In the genomic region with DNA sequence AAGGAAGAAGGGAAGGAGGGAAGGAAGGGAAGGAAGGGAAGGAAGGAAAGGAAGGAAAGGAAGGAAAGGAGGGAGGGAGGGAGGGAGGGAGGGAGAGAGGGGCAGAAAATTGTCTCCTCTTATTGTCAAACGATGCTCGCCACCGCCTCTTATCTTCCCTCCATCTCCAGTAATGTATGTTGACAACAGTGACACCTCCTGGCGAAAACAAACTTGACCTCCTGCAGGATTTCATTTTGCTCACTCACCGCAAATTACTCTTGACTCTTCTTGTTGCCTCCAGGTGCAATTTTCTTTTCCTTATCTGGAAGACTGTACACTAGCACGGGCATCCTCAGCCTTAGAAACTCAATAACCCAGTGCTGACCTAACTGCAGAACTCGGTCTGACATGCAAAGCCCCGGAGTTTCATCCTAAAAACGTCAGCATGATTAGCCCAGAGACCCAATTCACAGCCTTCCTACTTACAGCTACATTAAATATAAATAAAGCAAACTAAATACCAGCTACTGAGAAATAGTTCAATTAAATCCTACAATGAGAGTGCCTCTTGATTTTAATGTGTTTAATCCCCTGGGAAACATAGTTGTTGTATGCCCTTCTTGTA, we compare ENCODE assay signal across 8 cellular contexts.
A peak's percentile ranks its signal among the peaks of the same experiment; 100 is the strongest.
DNase-seq lines count a peak whose midpoint lies in the region; ATAC-seq and TF ChIP-seq lines count a peak whose summit lies in the region.

No MANE protein-coding gene starts in this region.

- no TSS peak for BruUV-seq in PC-3 (replicated peaks; lab: Mats Ljungman, UMichigan)

- no peaks in the 10 kb centered on the region for H4K20me1 ChIP-seq in PC-3 (ENCODE audit: low read length)

- H3K27me3 ChIP-seq in PC-3 (ENCODE audit: low read length) = no peaks in the 10 kb centered on the region

- intact Hi-C loops in PC-3 (cut with micrococcal nuclease) = loop anchor here (1.0 to 10.0 kb wide), 3 partner anchors 392 to 1424 kb away; no protein-coding TSS in a partner anchor

- H3K4me3 Mint-ChIP-seq in osteocyte (ENCODE audit: unreplicated experiment) = no peak overlapping the region

- H3K36me3 Mint-ChIP-seq in osteocyte (ENCODE audit: unreplicated experiment) = no peaks in the 10 kb centered on the region

- POLR2A ChIA-PET in PC-3 (lab: Charles Lee; ENCODE audit: unreplicated experiment) = no interaction called here

- no peaks in the 10 kb centered on the region for H3K9me3 ChIP-seq in PC-3 (ENCODE audit: low read length)

- H3K27me3 Mint-ChIP-seq in osteocyte (ENCODE audit: unreplicated experiment) = peaks cover 2% of the 10 kb centered on the region

- DNase-seq in EL (peak; percentile 17), GM20000 (ENCODE audit: low spot score) (peak; percentile 32), PC-3 (peak; percentile 77), epithelial cell of esophagus (ENCODE audit: low read depth) (peak; percentile 58), osteocyte (ENCODE audit: extremely low spot score, unreplicated experiment) (no peak), occipital lobe (lab: John Stamatoyannopoulos, UW) (no peak), dedifferentiated amniotic fluid mesenchymal stem cell (ENCODE audit: extremely low spot score) (no peak)
- DNase-seq in Jurkat, Clone E6-1 (ENCODE audit: low read depth, low spot score) = peak; percentile 61

- H3K4me2 ChIP-seq in PC-3 (ENCODE audit: low read length) = no peak overlapping the region

- H3K9me2 ChIP-seq in PC-3 (replicated peaks; ENCODE audit: low read length) = no peaks in the 10 kb centered on the region

- H3K79me2 ChIP-seq in PC-3 (ENCODE audit: low read length) = no peaks in the 10 kb centered on the region

- TF ChIP-seq CTCF in GM20000 (IDR thresholded peaks at IDR 0.05; ENCODE audit: extremely low read depth, missing control alignments) (peak; percentile 35), PC-3 (conservative IDR thresholded peaks at IDR 0.05; ENCODE audit: low read depth, low read length) (peak; percentile 60), epithelial cell of esophagus (IDR thresholded peaks at IDR 0.05; ENCODE audit: insufficient read depth, low read depth, low read length, missing control alignments) (peak; percentile 64), osteocyte (IDR thresholded peaks at IDR 0.05) (peak; percentile 49)

- peak overlapping the region; percentile 38; the same call in 1 of the 2 replicates for H2AFZ ChIP-seq in PC-3 (ENCODE audit: low read length)

- no peaks in the 10 kb centered on the region for H3K9me3 Mint-ChIP-seq in osteocyte (ENCODE audit: unreplicated experiment)

- ATAC-seq in PC-3 = 0 out of 2 replicates have a peak, but pooled peaks have one; percentile 49

- no peak overlapping the region for H3K27ac Mint-ChIP-seq in osteocyte (ENCODE audit: unreplicated experiment)

- no peaks in the 10 kb centered on the region for H3F3A ChIP-seq in PC-3 (ENCODE audit: low read length, unreplicated experiment)

- no peak overlapping the region for H3K4me3 ChIP-seq in Jurkat, Clone E6-1 (ENCODE audit: low read length)
- H3K4me3 ChIP-seq in PC-3 (ENCODE audit: low read length) (no peak overlapping the region), epithelial cell of esophagus (ENCODE audit: low read length) (no peak overlapping the region)

- H3K27ac ChIP-seq in PC-3 (ENCODE audit: low read length) = no peak overlapping the region

- no peaks in the 10 kb centered on the region for H3K36me3 ChIP-seq in PC-3 (ENCODE audit: low read depth, low read length)

- H3K4me1 Mint-ChIP-seq in osteocyte (ENCODE audit: unreplicated experiment) = no peaks in the 10 kb centered on the region

- no peaks in the 10 kb centered on the region for H3K4me1 ChIP-seq in PC-3 (ENCODE audit: insufficient read depth, low read length)

- H3K9ac ChIP-seq in PC-3 (ENCODE audit: low read length) = no peak overlapping the region

- CTCF ChIA-PET in PC-3 (lab: Charles Lee) = interaction anchor here (0.6 kb wide), 1 partner anchor 21 kb away, joined by 3 read pairs; no protein-coding TSS in a partner anchor

Comparison
In these comparisons a context has a peak if more than half of its experiments do, and no peak if none do; other contexts are left out.
1. DNase-seq: peak in EL (single experiment), GM20000 (single experiment), Jurkat, Clone E6-1 (single experiment), PC-3 (single experiment) and epithelial cell of esophagus (single experiment); none in osteocyte (single experiment), occipital lobe (single experiment) and dedifferentiated amniotic fluid mesenchymal stem cell (single experiment).
2. Peak in every context shown above with its lines, with median percentiles within 50 percentile points of each other: CTCF ChIP-seq.